28 cellular contexts compared by ENCODE assay signal in genomic region chr10:68499544-68499943, GRCh38.
"Had no signal": no experiment of that assay in that cellular context is flagged by ENCODE, and none has a peak within 500 bp of the region (broad histone marks: within the 10 kb centered on the region; RNA-seq: fewer than 3 reads in every experiment).

No MANE protein-coding gene starts in this region.

- H3K27me3 Mint-ChIP-seq: naive thymus-derived CD8-positive, alpha-beta T cell; natural killer cell treated with Interleukin-12 subunit alpha and Interleukin-12 subunit beta and Interleukin-15 and Interleukin-18, amount 100 ng/mL, for 72 hours; progenitor cell of endocrine pancreas; stimulated activated naive B cell treated with anti-CD40 and anti-IgM and Interleukin-4, amounts not matched to agents 10 μg/mL and 1 μg/mL and 100 μg/mL, for 72 hours; stimulated activated naive CD8-positive, alpha-beta T cell treated with anti-CD3 and anti-CD28 coated beads, Interleukin-15, Interleukin-2, amounts not matched to agents 100 ng/mL and 50 ng/mL, for 24 hours had no signal

- H3K27ac Mint-ChIP-seq: naive thymus-derived CD8-positive, alpha-beta T cell; natural killer cell treated with Interleukin-12 subunit alpha and Interleukin-12 subunit beta and Interleukin-15 and Interleukin-18, amount 100 ng/mL, for 72 hours; neural progenitor cell; stimulated activated naive B cell treated with anti-CD40 and anti-IgM and Interleukin-4, amounts not matched to agents 10 μg/mL and 1 μg/mL and 100 μg/mL, for 72 hours; stimulated activated naive CD8-positive, alpha-beta T cell treated with anti-CD3 and anti-CD28 coated beads, Interleukin-15, Interleukin-2, amounts not matched to agents 100 ng/mL and 50 ng/mL, for 24 hours had no signal

- ATAC-seq: naive thymus-derived CD8-positive, alpha-beta T cell; natural killer cell treated with Interleukin-12 subunit alpha and Interleukin-12 subunit beta and Interleukin-15 and Interleukin-18, amount 100 ng/mL, for 72 hours; psoas muscle; right cardiac atrium; right lobe of liver; stimulated activated effector memory CD8-positive, alpha-beta T cell treated with anti-CD3 and anti-CD28 coated beads, Interleukin-12 subunit alpha, Interleukin-12 subunit beta, amount 100 ng/mL, for 72 hours; stimulated activated naive B cell treated with anti-CD40 and anti-IgM and Interleukin-4, amounts not matched to agents 10 μg/mL and 1 μg/mL and 100 μg/mL, for 72 hours had no signal

- H3K36me3 ChIP-seq: neural progenitor cell, ovary, uterus had no signal

- H3K9me3 ChIP-seq: ovary, psoas muscle, right lobe of liver, sigmoid colon, stomach, thoracic aorta, thyroid gland, tibial nerve, upper lobe of left lung, uterus had no signal

- H3K27ac ChIP-seq: neural progenitor cell, ovary, parathyroid adenoma, psoas muscle, right lobe of liver, sigmoid colon, stomach, thoracic aorta, thyroid gland, tibial nerve, upper lobe of left lung, uterus had no signal

- FAIRE-seq: small intestine had no signal

- H3K27me3 ChIP-seq: neural progenitor cell, ovary, right lobe of liver, sigmoid colon, stomach, thyroid gland, tibial nerve, upper lobe of left lung, uterus had no signal

- H3K4me3 Mint-ChIP-seq: naive thymus-derived CD8-positive, alpha-beta T cell; natural killer cell treated with Interleukin-12 subunit alpha and Interleukin-12 subunit beta and Interleukin-15 and Interleukin-18, amount 100 ng/mL, for 72 hours; neural progenitor cell; stimulated activated effector memory CD8-positive, alpha-beta T cell treated with anti-CD3 and anti-CD28 coated beads, Interleukin-12 subunit alpha, Interleukin-12 subunit beta, amount 100 ng/mL, for 72 hours; stimulated activated naive B cell treated with anti-CD40 and anti-IgM and Interleukin-4, amounts not matched to agents 10 μg/mL and 1 μg/mL and 100 μg/mL, for 72 hours; stimulated activated naive CD8-positive, alpha-beta T cell treated with anti-CD3 and anti-CD28 coated beads, Interleukin-15, Interleukin-2, amounts not matched to agents 100 ng/mL and 50 ng/mL, for 24 hours had no signal

- DNase-seq: naive thymus-derived CD8-positive, alpha-beta T cell; occipital lobe; ovary; posterior cingulate gyrus; psoas muscle; right cardiac atrium; right lobe of liver; small intestine; stimulated activated CD4-positive, alpha-beta T cell treated with anti-CD3 and anti-CD28 coated beads, Interleukin-15, amount 100 ng/mL, for 24 hours; stimulated activated CD4-positive, alpha-beta T cell treated with anti-CD3 and anti-CD28 coated beads, Interleukin-2, amount 100 ng/mL, for 24 hours; stimulated activated CD4-positive, alpha-beta T cell treated with anti-CD3 and anti-CD28 coated beads, Interleukin-2, amount 100 ng/mL, for 48 hours; stimulated activated CD4-positive, alpha-beta T cell treated with anti-CD3 and anti-CD28 coated beads, Interleukin-4, amount 100 ng/mL, for 24 hours; stimulated activated naive B cell treated with anti-CD40 and anti-IgM and Interleukin-4, amounts not matched to agents 10 μg/mL and 1 μg/mL and 100 μg/mL, for 72 hours; stimulated activated naive CD4-positive, alpha-beta T cell treated with Interleukin-2 at 50 U/mL for 16 hours; stomach; thyroid gland; trophoblast cell; upper lobe of left lung; uterus had no signal

- H3K9ac ChIP-seq: neural progenitor cell, parathyroid adenoma had no signal

- H3K4me3 ChIP-seq: neural progenitor cell, ovary, psoas muscle, right lobe of liver, sigmoid colon, stomach, thoracic aorta, thyroid gland, tibial nerve, upper lobe of left lung, uterus had no signal

- H3K9me3 Mint-ChIP-seq: naive thymus-derived CD8-positive, alpha-beta T cell; natural killer cell treated with Interleukin-12 subunit alpha and Interleukin-12 subunit beta and Interleukin-15 and Interleukin-18, amount 100 ng/mL, for 72 hours; neural progenitor cell; stimulated activated effector memory CD8-positive, alpha-beta T cell treated with anti-CD3 and anti-CD28 coated beads, Interleukin-12 subunit alpha, Interleukin-12 subunit beta, amount 100 ng/mL, for 72 hours; stimulated activated naive B cell treated with anti-CD40 and anti-IgM and Interleukin-4, amounts not matched to agents 10 μg/mL and 1 μg/mL and 100 μg/mL, for 72 hours; stimulated activated naive CD8-positive, alpha-beta T cell treated with anti-CD3 and anti-CD28 coated beads, Interleukin-15, Interleukin-2, amounts not matched to agents 100 ng/mL and 50 ng/mL, for 24 hours had no signal

- H3K4me1 Mint-ChIP-seq: naive thymus-derived CD8-positive, alpha-beta T cell; stimulated activated effector memory CD8-positive, alpha-beta T cell treated with anti-CD3 and anti-CD28 coated beads, Interleukin-12 subunit alpha, Interleukin-12 subunit beta, amount 100 ng/mL, for 72 hours; stimulated activated naive B cell treated with anti-CD40 and anti-IgM and Interleukin-4, amounts not matched to agents 10 μg/mL and 1 μg/mL and 100 μg/mL, for 72 hours had no signal

- H3K4me1 ChIP-seq: neural progenitor cell, parathyroid adenoma, psoas muscle, right lobe of liver, sigmoid colon, stomach, thyroid gland, tibial nerve, upper lobe of left lung, uterus had no signal
